In genomic region chr19:1250374-1251232, GRCh38 we compare ENCODE assay signal across 6 cellular contexts. TPM values are rescaled to one million over a fixed set of nuclear protein-coding genes. Genes with fewer than 3 reads are reported as not detected.
A peak's percentile ranks its signal among the peaks of the same experiment; 100 is the strongest.
DNase-seq lines count a peak whose midpoint lies in the region; ATAC-seq, FAIRE-seq and TF ChIP-seq lines count a peak whose summit lies in the region.

No MANE protein-coding gene starts in this region.

- POLR2A ChIA-PET in CD8-positive, alpha-beta memory T cell (lab: Charles Lee) = interaction anchor here (0.6 to 3.5 kb wide), 6 partner anchors 9 to 166 kb away, joined by 3 to 86 read pairs (median 7); partner anchors contain the start of gene CIRBP
- POLR2A ChIA-PET in HepG2 (lab: Yijun Ruan, JAX) = interaction anchor here (0.9 to 13.7 kb wide), 2 partner anchors 12 to 14 kb away, joined by 4 to 668 read pairs; partner anchors contain the start of gene CIRBP

- H3K4me2 ChIP-seq in HepG2 (ENCODE audit: low read depth, low read length) = peak overlapping the region; percentile 87

- under 1% methylated on average over 34 of the region's 97 CpGs for WGBS in HepG2 (ENCODE audit: low lambda C conversion rate)

- H3K27me3 Mint-ChIP-seq in CD8-positive, alpha-beta memory T cell = peaks cover 0 to 10% of the 10 kb centered on the region in 2 donors

- CTCF ChIA-PET in CD8-positive, alpha-beta memory T cell (lab: Charles Lee) = interaction anchor here (1.0 kb wide), 1 partner anchor 16 kb away, joined by 6 read pairs; no protein-coding TSS in a partner anchor
- CTCF ChIA-PET in HepG2 (lab: Yijun Ruan, JAX; ENCODE audit: low intra/inter-chr PET ratio, low total read pairs) = interaction anchor here (1.2 kb wide), 1 partner anchor 17 kb away, joined by 4 read pairs; no protein-coding TSS in a partner anchor

- FAIRE-seq in HepG2 (lab: Jason Lieb, UNC) = no peak

- H2AFZ ChIP-seq in HepG2 (ENCODE audit: low read length) = no peak overlapping the region

- peak overlapping the region; percentile 92 for H3K9ac ChIP-seq in HepG2 (ENCODE audit: insufficient read depth, low read depth, low read length)

- in situ Hi-C loops in HepG2 (cut with HindIII; ENCODE audit: extremely low pct_ligation_motif_present, low pct_unique_long_range_greater_than_20kb) = no loop called here

- peak overlapping the region in 7 of 8 donors; percentile 85 to 100 (median 96) for H3K27ac Mint-ChIP-seq in CD8-positive, alpha-beta memory T cell

- H3K9me3 Mint-ChIP-seq in CD8-positive, alpha-beta memory T cell = no peaks in the 10 kb centered on the region

- no peak for TF ChIP-seq POLR2A in HepG2 (IDR thresholded peaks at IDR 0.05; ENCODE audit: insufficient read depth in 1 of 2, low read depth in 2 of 2, low read length in 2 of 2)

- TF ChIP-seq CTCF in HepG2 (CRISPR knock-in tag; IDR thresholded peaks at IDR 0.05) = no peak

- peaks cover 18% of the 10 kb centered on the region for H3K36me3 ChIP-seq in CD8-positive, alpha-beta memory T cell (ENCODE audit: insufficient read depth, low read length)
- H3K36me3 ChIP-seq in HepG2 (replicated peaks in 1 of 2; ENCODE audit: control insufficient read depth in 1 of 2, insufficient read depth in 2 of 2, low read length in 2 of 2) = peaks cover 14 to 26% of the 10 kb centered on the region in 2 experiments

- H3K36me3 Mint-ChIP-seq in CD8-positive, alpha-beta memory T cell = peaks cover 0 to 31% (median 3%) of the 10 kb centered on the region in 3 donors

- H3K4me1 Mint-ChIP-seq in CD8-positive, alpha-beta memory T cell = peaks cover 5 to 27% (median 13%) of the 10 kb centered on the region in 3 donors

- H3K4me3 Mint-ChIP-seq in CD8-positive, alpha-beta memory T cell = peak overlapping the region; percentile 90 to 98 (median 95)

- no peaks in the 10 kb centered on the region for H3K27me3 ChIP-seq in CD8-positive, alpha-beta memory T cell (ENCODE audit: insufficient read depth, low read length, poor library complexity, severe bottlenecking)
- no peaks in the 10 kb centered on the region; a peak in 1 of 5 replicates for H3K27me3 ChIP-seq in HepG2 (ENCODE audit: control insufficient read depth in 1 of 2, insufficient read depth in 2 of 2, low read length in 2 of 2)

- ATAC-seq in HepG2 (no peak), GM18519 (IDR thresholded peaks at IDR 0.05; ENCODE audit: low FRiP score, unreplicated experiment) (no peak), GM21526 (IDR thresholded peaks at IDR 0.05; ENCODE audit: low FRiP score, unreplicated experiment) (no peak)

- intact Hi-C loops in HepG2 (cut with micrococcal nuclease; ENCODE audit: unreplicated experiment) = no loop called here

- TF ChIP-seq EP300 in HepG2 (IDR thresholded peaks at IDR 0.05; ENCODE audit: low read depth in 2 of 2, low read length in 2 of 2) (peak in 1 of 2 experiments; percentile 16; a peak in 1 of 4 replicates), HepG2 (CRISPR knock-in tag; IDR thresholded peaks at IDR 0.05; ENCODE audit: borderline replicate concordance) (no peak)

- H3K79me2 ChIP-seq in HepG2 (ENCODE audit: insufficient read depth, low read length) = peaks cover 33% of the 10 kb centered on the region

- H4K20me1 ChIP-seq in HepG2 (ENCODE audit: insufficient read depth, low read length) = peaks cover 35% of the 10 kb centered on the region; the same call in 1 of the 2 replicates

- H3K4me1 ChIP-seq in CD8-positive, alpha-beta memory T cell (ENCODE audit: insufficient read depth, low read length) = peaks cover 33% of the 10 kb centered on the region
- peaks cover 52% of the 10 kb centered on the region for H3K4me1 ChIP-seq in HepG2 (ENCODE audit: insufficient read depth, low read length)

- H3K27ac ChIP-seq in CD8-positive, alpha-beta memory T cell (ENCODE audit: low read depth, low read length) = peak overlapping the region; percentile 92
- H3K27ac ChIP-seq in angular gyrus (ENCODE audit: low read depth, low read length) (peak overlapping the region; percentile 96), HepG2 (ENCODE audit: extremely low read length, insufficient read depth, low read length) (peak overlapping the region; percentile 94)

- H3K9me3 ChIP-seq in CD8-positive, alpha-beta memory T cell (ENCODE audit: low read length) = no peaks in the 10 kb centered on the region
- no peaks in the 10 kb centered on the region for H3K9me3 ChIP-seq in HepG2 (ENCODE audit: low read length)

- peak overlapping the region; percentile 83 for H3K4me3 ChIP-seq in CD8-positive, alpha-beta memory T cell (ENCODE audit: low read length)
- H3K4me3 ChIP-seq in HepG2 (replicated peaks in 1 of 3; ENCODE audit: insufficient read depth in 1 of 3, low read depth in 2 of 3, low read length in 3 of 3) = peak overlapping the region; percentile 86 to 90 (median 88); a peak in 5 of 6 replicates

- BruUV-seq in HepG2 (replicated peaks; lab: Mats Ljungman, UMichigan) = no TSS peak

- peak; percentile 58 to 87 (median 77) for DNase-seq in CD8-positive, alpha-beta memory T cell
- DNase-seq in NCI-H146 (lab: John Stamatoyannopoulos, UW) (peak; percentile 82), HepG2 (ENCODE audit: low spot score) (peak; percentile 68)

- 0 out of 2 replicates have a peak, but pooled peaks have one; percentile 6 for TF ChIP-seq RAD21 in HepG2 (CRISPR knock-in tag; IDR thresholded peaks at IDR 0.05)

RNA-seq across cellular contexts. Expression of gene MIDN, which starts 2.2 kb away (rescaled TPM):
- total RNA-seq in CD8-positive, alpha-beta memory T cell = 10 to 100 TPM; 39.8 to 45.3 TPM
- 14.6 TPM for polyA plus RNA-seq in CD8-positive, alpha-beta memory T cell
- total RNA-seq in HepG2 (2016; rRNA removed; fragmentation: Illumina TruSeq; extraction: Trizol) = 8.4 and 10.7 TPM in 2 replicates
- 6.5 and 7.9 TPM in 2 replicates for total RNA-seq in HepG2 (2016; cell fraction: cytosol; rRNA removed; fragmentation: Illumina TruSeq; extraction: Trizol; ENCODE audit: low read depth)
- 8.9 and 11.0 TPM in 2 replicates for total RNA-seq in HepG2 (2016; cell fraction: insoluble cytoplasmic fraction; rRNA removed; fragmentation: Illumina TruSeq; extraction: Trizol)
- total RNA-seq in HepG2 (2016; cell fraction: membrane; rRNA removed; fragmentation: Illumina TruSeq; extraction: Trizol) = 14.1 and 14.8 TPM in 2 replicates
- total RNA-seq in HepG2 (2016; cell fraction: nucleus; rRNA removed; fragmentation: Illumina TruSeq; extraction: Trizol) = 17.3 and 19.0 TPM in 2 replicates
- 18.0 and 19.6 TPM in 2 replicates for polyA plus RNA-seq in HepG2 (2011; rRNA removed)
- 14.8 and 17.8 TPM in 2 replicates for polyA plus RNA-seq in HepG2 (2011; cell fraction: cytosol; rRNA removed)
- 116 and 135 TPM in 2 replicates for polyA plus RNA-seq in HepG2 (2011; cell fraction: nucleus; rRNA removed)
- 27.5 and 28.1 TPM in 2 replicates for polyA plus RNA-seq in HepG2 (2012)
- 2.7 and 3.3 TPM in 2 replicates for polyA plus RNA-seq in HepG2 (2016; cell fraction: cytosol; fragmentation: Illumina TruSeq; extraction: Trizol; ENCODE audit: low read depth)
- 30.9 and 43.0 TPM in 2 replicates for polyA plus RNA-seq in HepG2 (2016; cell fraction: insoluble cytoplasmic fraction; fragmentation: Illumina TruSeq; extraction: Trizol; ENCODE audit: low read depth)
- 10.2 and 10.3 TPM in 2 replicates for polyA plus RNA-seq in HepG2 (2016; cell fraction: membrane; fragmentation: Illumina TruSeq; extraction: Trizol; ENCODE audit: low read depth)
- polyA plus RNA-seq in HepG2 (2016; cell fraction: nucleus; fragmentation: Illumina TruSeq; extraction: Trizol; ENCODE audit: insufficient read depth, low read depth) = 76.5 and 77.9 TPM in 2 replicates
- polyA minus RNA-seq in HepG2 (2011; rRNA and poly(A)+ RNA removed; ENCODE audit: low replicate concordance) = 14.0 and 39.5 TPM in 2 replicates
- polyA minus RNA-seq in HepG2 (2011; cell fraction: cytosol; rRNA and poly(A)+ RNA removed) = 42.7 and 47.0 TPM in 2 replicates
- 36.8 and 48.0 TPM in 2 replicates for polyA minus RNA-seq in HepG2 (2011; cell fraction: nucleus; rRNA and poly(A)+ RNA removed)

RNA-seq across cellular contexts. Expression of gene ATP5F1D, which starts 9.1 kb away (rescaled TPM):
- 100 to 1,000 TPM; 179 to 180 TPM for total RNA-seq in CD8-positive, alpha-beta memory T cell
- polyA plus RNA-seq in CD8-positive, alpha-beta memory T cell = 271 TPM
- total RNA-seq in HepG2 (2016; rRNA removed; fragmentation: Illumina TruSeq; extraction: Trizol) = 78.7 and 88.0 TPM in 2 replicates
- 72.7 and 79.4 TPM in 2 replicates for total RNA-seq in HepG2 (2016; cell fraction: cytosol; rRNA removed; fragmentation: Illumina TruSeq; extraction: Trizol; ENCODE audit: low read depth)
- total RNA-seq in HepG2 (2016; cell fraction: insoluble cytoplasmic fraction; rRNA removed; fragmentation: Illumina TruSeq; extraction: Trizol) = 80.1 and 93.1 TPM in 2 replicates
- total RNA-seq in HepG2 (2016; cell fraction: membrane; rRNA removed; fragmentation: Illumina TruSeq; extraction: Trizol) = 72.8 and 84.2 TPM in 2 replicates
- 40.6 and 53.8 TPM in 2 replicates for total RNA-seq in HepG2 (2016; cell fraction: nucleus; rRNA removed; fragmentation: Illumina TruSeq; extraction: Trizol)
- 39.4 and 49.3 TPM in 2 replicates for polyA plus RNA-seq in HepG2 (2011; rRNA removed)
- 61.0 and 112 TPM in 2 replicates for polyA plus RNA-seq in HepG2 (2011; cell fraction: cytosol; rRNA removed)
- polyA plus RNA-seq in HepG2 (2011; cell fraction: nucleus; rRNA removed) = 105 and 111 TPM in 2 replicates
- 67.0 and 70.9 TPM in 2 replicates for polyA plus RNA-seq in HepG2 (2012)
- 126 and 135 TPM in 2 replicates for polyA plus RNA-seq in HepG2 (2016; cell fraction: cytosol; fragmentation: Illumina TruSeq; extraction: Trizol; ENCODE audit: low read depth)
- 131 and 155 TPM in 2 replicates for polyA plus RNA-seq in HepG2 (2016; cell fraction: insoluble cytoplasmic fraction; fragmentation: Illumina TruSeq; extraction: Trizol; ENCODE audit: low read depth)
- polyA plus RNA-seq in HepG2 (2016; cell fraction: membrane; fragmentation: Illumina TruSeq; extraction: Trizol; ENCODE audit: low read depth) = 112 and 121 TPM in 2 replicates
- 129 and 134 TPM in 2 replicates for polyA plus RNA-seq in HepG2 (2016; cell fraction: nucleus; fragmentation: Illumina TruSeq; extraction: Trizol; ENCODE audit: insufficient read depth, low read depth)
- polyA minus RNA-seq in HepG2 (2011; rRNA and poly(A)+ RNA removed; ENCODE audit: low replicate concordance) = 60.5 and 86.6 TPM in 2 replicates
- 53.6 and 68.0 TPM in 2 replicates for polyA minus RNA-seq in HepG2 (2011; cell fraction: cytosol; rRNA and poly(A)+ RNA removed)
- 14.7 and 18.9 TPM in 2 replicates for polyA minus RNA-seq in HepG2 (2011; cell fraction: nucleus; rRNA and poly(A)+ RNA removed)

RNA-seq across cellular contexts. Expression of gene CBARP, which starts 12.8 kb away (rescaled TPM):
- total RNA-seq in CD8-positive, alpha-beta memory T cell = under 1 TPM; 0.22 to 0.80 TPM
- polyA plus RNA-seq in CD8-positive, alpha-beta memory T cell = not detected
- total RNA-seq in HepG2 (2016; rRNA removed; fragmentation: Illumina TruSeq; extraction: Trizol) = 0.27 and 1.2 TPM in 2 replicates
- total RNA-seq in HepG2 (2016; cell fraction: cytosol; rRNA removed; fragmentation: Illumina TruSeq; extraction: Trizol; ENCODE audit: low read depth) = 1.1 and 1.3 TPM in 2 replicates
- 0.82 and 1.8 TPM in 2 replicates for total RNA-seq in HepG2 (2016; cell fraction: insoluble cytoplasmic fraction; rRNA removed; fragmentation: Illumina TruSeq; extraction: Trizol)
- total RNA-seq in HepG2 (2016; cell fraction: membrane; rRNA removed; fragmentation: Illumina TruSeq; extraction: Trizol) = 1.1 and 1.8 TPM in 2 replicates
- total RNA-seq in HepG2 (2016; cell fraction: nucleus; rRNA removed; fragmentation: Illumina TruSeq; extraction: Trizol) = 0.88 and 1.8 TPM in 2 replicates
- polyA plus RNA-seq in HepG2 (2011; rRNA removed) = 1.4 and 2.8 TPM in 2 replicates
- 1.0 and 2.2 TPM in 2 replicates for polyA plus RNA-seq in HepG2 (2011; cell fraction: cytosol; rRNA removed)
- polyA plus RNA-seq in HepG2 (2011; cell fraction: nucleus; rRNA removed) = 12.5 TPM in 2 replicates
- polyA plus RNA-seq in HepG2 (2012) = 1.1 and 1.9 TPM in 2 replicates
- polyA plus RNA-seq in HepG2 (2016; cell fraction: cytosol; fragmentation: Illumina TruSeq; extraction: Trizol; ENCODE audit: low read depth) = 0.58 and 0.73 TPM in 2 replicates
- polyA plus RNA-seq in HepG2 (2016; cell fraction: insoluble cytoplasmic fraction; fragmentation: Illumina TruSeq; extraction: Trizol; ENCODE audit: low read depth) = 0.82 and 1.5 TPM in 2 replicates
- 2.0 and 2.4 TPM in 2 replicates for polyA plus RNA-seq in HepG2 (2016; cell fraction: membrane; fragmentation: Illumina TruSeq; extraction: Trizol; ENCODE audit: low read depth)
- polyA plus RNA-seq in HepG2 (2016; cell fraction: nucleus; fragmentation: Illumina TruSeq; extraction: Trizol; ENCODE audit: insufficient read depth, low read depth) = 6.5 and 7.2 TPM in 2 replicates
- 0.21 and 2.3 TPM in 2 replicates for polyA minus RNA-seq in HepG2 (2011; rRNA and poly(A)+ RNA removed; ENCODE audit: low replicate concordance)
- 1.3 and 1.7 TPM in 2 replicates for polyA minus RNA-seq in HepG2 (2011; cell fraction: cytosol; rRNA and poly(A)+ RNA removed)
- 0.90 and 2.0 TPM in 2 replicates for polyA minus RNA-seq in HepG2 (2011; cell fraction: nucleus; rRNA and poly(A)+ RNA removed)

RNA-seq across cellular contexts. Expression of gene CIRBP, which starts 18.5 kb away (rescaled TPM):
- 100 to 1,000 TPM; 253 to 258 TPM for total RNA-seq in CD8-positive, alpha-beta memory T cell
- 238 TPM for polyA plus RNA-seq in CD8-positive, alpha-beta memory T cell
- total RNA-seq in HepG2 (2016; rRNA removed; fragmentation: Illumina TruSeq; extraction: Trizol) = 133 and 135 TPM in 2 replicates
- 96.6 and 116 TPM in 2 replicates for total RNA-seq in HepG2 (2016; cell fraction: cytosol; rRNA removed; fragmentation: Illumina TruSeq; extraction: Trizol; ENCODE audit: low read depth)
- total RNA-seq in HepG2 (2016; cell fraction: insoluble cytoplasmic fraction; rRNA removed; fragmentation: Illumina TruSeq; extraction: Trizol) = 122 and 153 TPM in 2 replicates
- total RNA-seq in HepG2 (2016; cell fraction: membrane; rRNA removed; fragmentation: Illumina TruSeq; extraction: Trizol) = 83.7 and 88.2 TPM in 2 replicates
- total RNA-seq in HepG2 (2016; cell fraction: nucleus; rRNA removed; fragmentation: Illumina TruSeq; extraction: Trizol) = 100 and 108 TPM in 2 replicates
- 140 and 177 TPM in 2 replicates for polyA plus RNA-seq in HepG2 (2011; rRNA removed)
- 120 and 152 TPM in 2 replicates for polyA plus RNA-seq in HepG2 (2011; cell fraction: cytosol; rRNA removed)
- 887 and 1,037 TPM in 2 replicates for polyA plus RNA-seq in HepG2 (2011; cell fraction: nucleus; rRNA removed)
- 154 and 221 TPM in 2 replicates for polyA plus RNA-seq in HepG2 (2012)
- 39.2 and 45.5 TPM in 2 replicates for polyA plus RNA-seq in HepG2 (2016; cell fraction: cytosol; fragmentation: Illumina TruSeq; extraction: Trizol; ENCODE audit: low read depth)
- 156 and 182 TPM in 2 replicates for polyA plus RNA-seq in HepG2 (2016; cell fraction: insoluble cytoplasmic fraction; fragmentation: Illumina TruSeq; extraction: Trizol; ENCODE audit: low read depth)
- polyA plus RNA-seq in HepG2 (2016; cell fraction: membrane; fragmentation: Illumina TruSeq; extraction: Trizol; ENCODE audit: low read depth) = 63.6 and 72.0 TPM in 2 replicates
- polyA plus RNA-seq in HepG2 (2016; cell fraction: nucleus; fragmentation: Illumina TruSeq; extraction: Trizol; ENCODE audit: insufficient read depth, low read depth) = 293 and 318 TPM in 2 replicates
- polyA minus RNA-seq in HepG2 (2011; rRNA and poly(A)+ RNA removed; ENCODE audit: low replicate concordance) = 38.8 and 49.7 TPM in 2 replicates
- 32.8 and 38.9 TPM in 2 replicates for polyA minus RNA-seq in HepG2 (2011; cell fraction: cytosol; rRNA and poly(A)+ RNA removed)
- polyA minus RNA-seq in HepG2 (2011; cell fraction: nucleus; rRNA and poly(A)+ RNA removed) = 106 and 131 TPM in 2 replicates

RNA-seq across cellular contexts. Expression of gene FAM174C, which starts 24.7 kb away (rescaled TPM):
- 100 to 1,000 TPM; 113 TPM for total RNA-seq in CD8-positive, alpha-beta memory T cell
- 100 TPM for polyA plus RNA-seq in CD8-positive, alpha-beta memory T cell
- total RNA-seq in HepG2 (2016; rRNA removed; fragmentation: Illumina TruSeq; extraction: Trizol) = 21.9 and 31.3 TPM in 2 replicates
- 67.5 and 90.2 TPM in 2 replicates for total RNA-seq in HepG2 (2016; cell fraction: cytosol; rRNA removed; fragmentation: Illumina TruSeq; extraction: Trizol; ENCODE audit: low read depth)
- 14.2 and 28.2 TPM in 2 replicates for total RNA-seq in HepG2 (2016; cell fraction: insoluble cytoplasmic fraction; rRNA removed; fragmentation: Illumina TruSeq; extraction: Trizol)
- total RNA-seq in HepG2 (2016; cell fraction: membrane; rRNA removed; fragmentation: Illumina TruSeq; extraction: Trizol) = 57.9 and 74.3 TPM in 2 replicates
- 18.6 and 22.9 TPM in 2 replicates for total RNA-seq in HepG2 (2016; cell fraction: nucleus; rRNA removed; fragmentation: Illumina TruSeq; extraction: Trizol)
- polyA plus RNA-seq in HepG2 (2011; rRNA removed) = 19.5 and 21.2 TPM in 2 replicates
- 21.0 and 42.4 TPM in 2 replicates for polyA plus RNA-seq in HepG2 (2011; cell fraction: cytosol; rRNA removed)
- 45.8 and 49.4 TPM in 2 replicates for polyA plus RNA-seq in HepG2 (2011; cell fraction: nucleus; rRNA removed)
- polyA plus RNA-seq in HepG2 (2012) = 14.1 and 18.2 TPM in 2 replicates
- 104 and 136 TPM in 2 replicates for polyA plus RNA-seq in HepG2 (2016; cell fraction: cytosol; fragmentation: Illumina TruSeq; extraction: Trizol; ENCODE audit: low read depth)
- polyA plus RNA-seq in HepG2 (2016; cell fraction: insoluble cytoplasmic fraction; fragmentation: Illumina TruSeq; extraction: Trizol; ENCODE audit: low read depth) = 24.1 and 30.7 TPM in 2 replicates
- 78.9 and 88.8 TPM in 2 replicates for polyA plus RNA-seq in HepG2 (2016; cell fraction: membrane; fragmentation: Illumina TruSeq; extraction: Trizol; ENCODE audit: low read depth)
- 43.0 and 56.8 TPM in 2 replicates for polyA plus RNA-seq in HepG2 (2016; cell fraction: nucleus; fragmentation: Illumina TruSeq; extraction: Trizol; ENCODE audit: insufficient read depth, low read depth)
- 15.5 and 24.8 TPM in 2 replicates for polyA minus RNA-seq in HepG2 (2011; rRNA and poly(A)+ RNA removed; ENCODE audit: low replicate concordance)
- 9.4 and 11.7 TPM in 2 replicates for polyA minus RNA-seq in HepG2 (2011; cell fraction: cytosol; rRNA and poly(A)+ RNA removed)
- polyA minus RNA-seq in HepG2 (2011; cell fraction: nucleus; rRNA and poly(A)+ RNA removed) = 6.5 and 6.8 TPM in 2 replicates
